Comparison of ENCODE assay signal across 8 cellular contexts in genomic region chr17:2511462-2512369, GRCh38. TPM values are rescaled to one million over a fixed set of nuclear protein-coding genes. Genes with fewer than 3 reads are reported as not detected.
DNase-seq lines count a peak whose midpoint lies in the region; ATAC-seq and TF ChIP-seq lines count a peak whose summit lies in the region.

A gene with protein sequence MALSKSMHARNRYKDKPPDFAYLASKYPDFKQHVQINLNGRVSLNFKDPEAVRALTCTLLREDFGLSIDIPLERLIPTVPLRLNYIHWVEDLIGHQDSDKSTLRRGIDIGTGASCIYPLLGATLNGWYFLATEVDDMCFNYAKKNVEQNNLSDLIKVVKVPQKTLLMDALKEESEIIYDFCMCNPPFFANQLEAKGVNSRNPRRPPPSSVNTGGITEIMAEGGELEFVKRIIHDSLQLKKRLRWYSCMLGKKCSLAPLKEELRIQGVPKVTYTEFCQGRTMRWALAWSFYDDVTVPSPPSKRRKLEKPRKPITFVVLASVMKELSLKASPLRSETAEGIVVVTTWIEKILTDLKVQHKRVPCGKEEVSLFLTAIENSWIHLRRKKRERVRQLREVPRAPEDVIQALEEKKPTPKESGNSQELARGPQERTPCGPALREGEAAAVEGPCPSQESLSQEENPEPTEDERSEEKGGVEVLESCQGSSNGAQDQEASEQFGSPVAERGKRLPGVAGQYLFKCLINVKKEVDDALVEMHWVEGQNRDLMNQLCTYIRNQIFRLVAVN (minus strand): TSS chr17:2511888. CDS start chr17:2502331, 9,557 bp downstream.

- no peak for TF ChIP-seq CTCF in CD14-positive monocyte (IDR thresholded peaks at IDR 0.05)

- H3K36me3 Mint-ChIP-seq in CD14-positive monocyte, result peaks cover under 1 to 6% of the 10 kb centered on the region in 2 donors
- H3K36me3 Mint-ChIP-seq in activated CD4-positive, alpha-beta T cell treated with anti-CD3 and anti-CD28 coated beads, Interleukin-2, amount 10 ng/mL, durations not matched to agents 7 days and 5 days (ENCODE audit: low read depth), result peaks cover 7% of the 10 kb centered on the region

- ATAC-seq in GM19395 (IDR thresholded peaks at IDR 0.05; ENCODE audit: unreplicated experiment) (peak; percentile 97), HG03558 (IDR thresholded peaks at IDR 0.05; ENCODE audit: extremely low read depth, unreplicated experiment) (peak; percentile 79), left lobe of liver (peak; percentile 99)

- POLR2A ChIA-PET in activated CD4-positive, alpha-beta T cell treated with anti-CD3 and anti-CD28 coated beads, Interleukin-2, amount 10 ng/mL, durations not matched to agents 7 days and 5 days (lab: Charles Lee), result no interaction called here

- no peak within 1 kb of the TSS for H3K27ac Mint-ChIP-seq in CD14-positive monocyte
- no peak within 1 kb of the TSS for H3K27ac Mint-ChIP-seq in activated CD4-positive, alpha-beta T cell treated with anti-CD3 and anti-CD28 coated beads, Interleukin-2, amount 10 ng/mL, durations not matched to agents 7 days and 5 days

- DNase-seq in CD14-positive monocyte (ENCODE audit: low spot score) (peak; percentile 97), NCI-H748 (lab: John Stamatoyannopoulos, UW; ENCODE audit: unreplicated experiment) (peak; percentile 100), dermis blood vessel endothelial cell (peak; percentile 100), left lobe of liver (ENCODE audit: low spot score) (peak; percentile 96)
- DNase-seq in activated CD4-positive, alpha-beta T cell treated with anti-CD3 and anti-CD28 coated beads, Interleukin-2, amount 10 ng/mL, durations not matched to agents 7 days and 5 days, result peak; percentile 100
- peak; percentile 98 for DNase-seq in stimulated activated CD4-positive, alpha-beta T cell treated with anti-CD3 and anti-CD28 coated beads, Interleukin-2, amount 100 ng/mL, for 4 hours (ENCODE audit: low read depth)

- H3K4me3 Mint-ChIP-seq in CD14-positive monocyte, result peak within 1 kb of the TSS in 1 of 2 donors; percentile 26
- no peak within 1 kb of the TSS for H3K4me3 Mint-ChIP-seq in activated CD4-positive, alpha-beta T cell treated with anti-CD3 and anti-CD28 coated beads, Interleukin-2, amount 10 ng/mL, durations not matched to agents 7 days and 5 days

- H3K27me3 Mint-ChIP-seq in CD14-positive monocyte (ENCODE audit: low read depth in 3 of 3), result peaks cover 0 to 1% (median 0%) of the 10 kb centered on the region in 3 donors
- H3K27me3 Mint-ChIP-seq in activated CD4-positive, alpha-beta T cell treated with anti-CD3 and anti-CD28 coated beads, Interleukin-2, amount 10 ng/mL, durations not matched to agents 7 days and 5 days, result no peaks in the 10 kb centered on the region

- intact Hi-C loops in CD14-positive monocyte (cut with micrococcal nuclease), result loop anchor here in 1 of 2 donors (5.0 kb wide), 1 partner anchor 81 kb away; the partner anchor contains the start of gene PAFAH1B1

- CTCF ChIA-PET in activated CD4-positive, alpha-beta T cell treated with anti-CD3 and anti-CD28 coated beads, Interleukin-2, amount 10 ng/mL, durations not matched to agents 7 days and 5 days (lab: Charles Lee), result interaction anchor here (1.0 to 1.2 kb wide), 2 partner anchors 34 to 129 kb away, joined by 3 read pairs; no protein-coding TSS in a partner anchor

- no peaks in the 10 kb centered on the region for H3K9me3 Mint-ChIP-seq in CD14-positive monocyte
- H3K9me3 Mint-ChIP-seq in activated CD4-positive, alpha-beta T cell treated with anti-CD3 and anti-CD28 coated beads, Interleukin-2, amount 10 ng/mL, durations not matched to agents 7 days and 5 days, result no peaks in the 10 kb centered on the region

- H3K4me1 Mint-ChIP-seq in CD14-positive monocyte, result peaks cover 9% of the 10 kb centered on the region
- peaks cover 17% of the 10 kb centered on the region for H3K4me1 Mint-ChIP-seq in activated CD4-positive, alpha-beta T cell treated with anti-CD3 and anti-CD28 coated beads, Interleukin-2, amount 10 ng/mL, durations not matched to agents 7 days and 5 days

RNA-seq across cellular contexts. Expression of the gene that starts here (rescaled TPM):
- 1 to 10 TPM; 3.0 to 4.7 TPM for polyA plus RNA-seq in CD14-positive monocyte
- 10 to 100 TPM; 27.8 to 29.9 TPM for total RNA-seq in activated CD4-positive, alpha-beta T cell treated with anti-CD3 and anti-CD28 coated beads, Interleukin-2, amount 10 ng/mL, durations not matched to agents 7 days and 5 days
- 15.0 and 16.1 TPM in 2 replicates for total RNA-seq in dermis blood vessel endothelial cell
- total RNA-seq in left lobe of liver, result 8.1 TPM

Comparison
In these comparisons a context has a peak if more than half of its experiments do, and no peak if none do; other contexts are left out.
1. Peak in every context shown above with its lines: DNase-seq and ATAC-seq.